In the genomic region with DNA sequence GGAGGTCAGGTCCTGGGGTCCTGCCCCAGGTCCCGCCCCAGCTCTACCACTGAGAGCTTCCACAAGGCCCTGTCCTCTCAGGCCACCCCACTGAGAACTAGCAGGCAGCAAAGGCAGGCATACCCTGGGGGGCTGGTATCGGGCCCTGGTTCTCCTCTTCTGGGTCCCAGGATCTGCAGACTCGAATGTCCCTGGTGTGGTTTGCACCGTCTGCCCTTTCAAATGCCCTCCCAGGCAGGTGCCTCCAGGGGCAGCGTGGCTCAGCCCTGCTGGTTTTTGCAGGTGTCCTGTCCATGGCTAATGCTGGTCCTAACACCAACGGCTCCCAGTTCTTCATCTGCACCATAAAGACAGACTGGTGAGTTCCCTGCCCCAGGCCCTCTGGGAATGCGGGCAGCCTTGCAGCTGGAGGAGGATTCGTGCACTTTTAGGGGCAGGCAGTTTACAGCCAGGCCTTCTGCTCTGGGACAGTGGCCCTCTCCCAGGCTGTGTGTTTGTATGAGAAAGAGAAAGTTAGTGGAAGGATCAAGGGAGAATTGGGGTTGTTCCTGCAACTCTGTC, we compare ENCODE assay signal across 24 cellular contexts. TPM values are rescaled to one million over a fixed set of nuclear protein-coding genes. Genes with fewer than 3 reads are reported as not detected.
DNase-seq lines count a peak whose midpoint lies in the region; ATAC-seq, FAIRE-seq and TF ChIP-seq lines count a peak whose summit lies in the region.
"Had no signal": no experiment of that assay in that cellular context is flagged by ENCODE, and none has a peak within 500 bp of the region (broad histone marks: within the 10 kb centered on the region; RNA-seq: fewer than 3 reads in every experiment).

No MANE protein-coding gene starts in this region.

- H3K27ac Mint-ChIP-seq in activated CD4-positive, alpha-beta T cell treated with anti-CD3 and anti-CD28 coated beads, Interleukin-2, amount 10 ng/mL, durations not matched to agents 24 days and 14 days, result peak overlapping the region; percentile 70
- H3K27ac Mint-ChIP-seq: CD4-positive, alpha-beta T cell; dendritic cell treated with granulocyte-macrophage colony-stimulating factor and Interleukin-4, amounts not matched to agents 40 ng/mL and 50 ng/mL, for 4 days had no signal

- no peaks in the 10 kb centered on the region for H3K9me3 Mint-ChIP-seq in activated CD4-positive, alpha-beta T cell treated with anti-CD3 and anti-CD28 coated beads, Interleukin-2, amount 10 ng/mL, durations not matched to agents 24 days and 14 days
- H3K9me3 Mint-ChIP-seq: CD4-positive, alpha-beta T cell; dendritic cell treated with granulocyte-macrophage colony-stimulating factor and Interleukin-4, amounts not matched to agents 40 ng/mL and 50 ng/mL, for 4 days; stimulated activated naive CD8-positive, alpha-beta T cell treated with anti-CD3 and anti-CD28 coated beads, Interleukin-15, amount 100 ng/mL, for 72 hours had no signal

- intact Hi-C loops in activated CD4-positive, alpha-beta T cell treated with anti-CD3 and anti-CD28 coated beads, Interleukin-2, amount 10 ng/mL, durations not matched to agents 24 days and 14 days (cut with micrococcal nuclease), result no loop called here
- intact Hi-C loops in GM12878 (cut with micrococcal nuclease; ENCODE audit: unreplicated experiment), result no loop called here
- intact Hi-C loops in posterior vena cava (cut with DNase I), result no loop called here

- H3K36me3 ChIP-seq in GM12878 (ENCODE audit: control insufficient read depth in 2 of 2, insufficient read depth in 2 of 2, low read length in 1 of 2) (peaks cover 42 to 46% of the 10 kb centered on the region in 2 experiments), SK-N-SH (replicated peaks in 1 of 2; ENCODE audit: control insufficient read depth in 1 of 2, insufficient read depth in 2 of 2, low read length in 1 of 2) (peaks cover 57 to 65% of the 10 kb centered on the region in 2 experiments)

- H3K27me3 Mint-ChIP-seq in activated CD4-positive, alpha-beta T cell treated with anti-CD3 and anti-CD28 coated beads, Interleukin-2, amount 10 ng/mL, durations not matched to agents 24 days and 14 days, result no peaks in the 10 kb centered on the region
- H3K27me3 Mint-ChIP-seq: CD4-positive, alpha-beta T cell; dendritic cell treated with granulocyte-macrophage colony-stimulating factor and Interleukin-4, amounts not matched to agents 40 ng/mL and 50 ng/mL, for 4 days; stimulated activated naive CD8-positive, alpha-beta T cell treated with anti-CD3 and anti-CD28 coated beads, Interleukin-15, amount 100 ng/mL, for 72 hours had no signal

- whole genome bisulfite sequencing in GM12878 (ENCODE audit: insufficient coverage, insufficient replicate concordance, low lambda C conversion rate, missing lambda C conversion rate), result 82% methylated on average over 7 of the region's 8 CpGs
- WGBS in SK-N-SH (ENCODE audit: low lambda C conversion rate), result 87% methylated on average over 5 of the region's 8 CpGs

- H3K27ac ChIP-seq in HL-60 (replicated peaks) (peak overlapping the region; percentile 73), GM12878 (ENCODE audit: control insufficient read depth, insufficient read depth) (no peak overlapping the region), SK-N-SH (ENCODE audit: low read depth in 2 of 2, low read length in 1 of 2) (no peak overlapping the region; a peak in 1 of 4 replicates)
- H3K27ac ChIP-seq: RWPE1, thyroid gland, vagina had no signal

- SMC1A ChIA-PET in GM12878 (lab: Charles Lee; ENCODE audit: uncharacterized antibody, unreplicated experiment), result no interaction called here

- POLR2A ChIA-PET in GM12878 (lab: Charles Lee) (no interaction called here), SK-N-SH (lab: Yijun Ruan, JAX) (no interaction called here)

- H3K4me1 ChIP-seq in GM12878 (ENCODE audit: control insufficient read depth, insufficient read depth, low read length) (peaks cover 19% of the 10 kb centered on the region), SK-N-SH (ENCODE audit: control insufficient read depth in 1 of 2, insufficient read depth in 2 of 2, low read depth in 1 of 2, low read length in 1 of 2) (peaks cover 9 to 21% of the 10 kb centered on the region in 2 experiments; a peak in 3 of 4 replicates)

- CTCF ChIA-PET in GM12878 (lab: Yijun Ruan, JAX), result no interaction called here
- CTCF ChIA-PET in SK-N-SH (lab: Yijun Ruan, JAX), result interaction anchor here (1.4 kb wide), 1 partner anchor 21 kb away, joined by 3 read pairs; no protein-coding TSS in a partner anchor

- 0 out of 2 replicates have a peak, but pooled peaks have one; percentile 7 for TF ChIP-seq POLR2A in GM12878 (IDR thresholded peaks at IDR 0.05; ENCODE audit: low read depth, low read length)

- no peak overlapping the region for H3K4me3 ChIP-seq in HL-60 (replicated peaks; ENCODE audit: insufficient read depth, low read length)
- 0 out of 2 replicates have a peak overlapping the region, but pooled peaks have one; percentile 9 for H3K4me3 ChIP-seq in GM12878
- H3K4me3 ChIP-seq in SK-N-SH (ENCODE audit: low read depth in 2 of 2, low read length in 1 of 2), result no peak overlapping the region
- H3K4me3 ChIP-seq: thyroid gland, vagina had no signal

- H3K9me2 ChIP-seq in SK-N-SH, result no peaks in the 10 kb centered on the region

- peaks cover 80% of the 10 kb centered on the region for H3K36me3 Mint-ChIP-seq in activated CD4-positive, alpha-beta T cell treated with anti-CD3 and anti-CD28 coated beads, Interleukin-2, amount 10 ng/mL, durations not matched to agents 24 days and 14 days (ENCODE audit: low read depth)

- H2AFZ ChIP-seq in GM12878 (ENCODE audit: control insufficient read depth, low read depth, low read length) (no peak overlapping the region), SK-N-SH (ENCODE audit: low read depth) (no peak overlapping the region)

- BruUV-seq in GM12878 (replicated peaks; lab: Mats Ljungman, UMichigan), result no TSS peak

- H3F3A ChIP-seq in SK-N-SH (replicated peaks; ENCODE audit: insufficient read depth), result peaks cover 15% of the 10 kb centered on the region

- peak overlapping the region; percentile 17; the same call in 1 of the 2 replicates for H3K4me2 ChIP-seq in GM12878 (ENCODE audit: control insufficient read depth, insufficient read depth)
- H3K4me2 ChIP-seq in SK-N-SH, result no peak overlapping the region

- H4K20me1 ChIP-seq in GM12878 (ENCODE audit: control insufficient read depth, insufficient read depth) (no peaks in the 10 kb centered on the region; the same call in 1 of the 2 replicates), SK-N-SH (ENCODE audit: insufficient read depth) (peaks cover 18% of the 10 kb centered on the region; the same call in 1 of the 2 replicates)

- no peak for FAIRE-seq in GM12878 (lab: Jason Lieb, UNC)
- FAIRE-seq: endometrium, frontal cortex, GM12892, H1 had no signal

- TF ChIP-seq EP300 in GM12878 (IDR thresholded peaks at IDR 0.05; ENCODE audit: borderline replicate concordance in 1 of 2, control insufficient read depth in 1 of 2, low read depth in 2 of 2, low read length in 2 of 2) (no peak), SK-N-SH (IDR thresholded peaks at IDR 0.05; ENCODE audit: borderline replicate concordance in 1 of 2, low read depth in 1 of 2, low read length in 1 of 2) (no peak)

- peak; percentile 55 for DNase-seq in activated CD4-positive, alpha-beta T cell treated with anti-CD3 and anti-CD28 coated beads, Interleukin-2, amount 10 ng/mL, durations not matched to agents 24 days and 14 days
- no peak for DNase-seq in activated CD4-positive, alpha-beta T cell treated with anti-CD3 and anti-CD28 coated beads, Interleukin-2, amount 50 U/mL, for 48 hours
- DNase-seq in HL-60 (ENCODE audit: low read depth in 1 of 2, low spot score in 1 of 2), result no peak
- no peak for DNase-seq in GM12878 (ENCODE audit: low read depth, low spot score)
- DNase-seq in posterior vena cava (ENCODE audit: low spot score), result peak; percentile 54
- no peak for DNase-seq in NCI-H2196 treated with DMSO at 0.1 percent for 48 hours (lab: John Stamatoyannopoulos, UW; ENCODE audit: unreplicated experiment)
- DNase-seq in SK-N-SH, result no peak
- no peak for DNase-seq in NCI-H1436 treated with DMSO at 0.1 percent for 48 hours (lab: John Stamatoyannopoulos, UW)
- DNase-seq: activated CD4-positive, alpha-beta T cell treated with anti-CD3 and anti-CD28 coated beads for 48 hours; central memory CD4-positive, alpha-beta T cell; NCI-H1417 treated with DMSO at 0.1 percent for 48 hours; NCI-H2107; NCI-H446 treated with DMSO at 0.1 percent for 48 hours; occipital lobe; stimulated activated naive CD8-positive, alpha-beta T cell treated with anti-CD3 and anti-CD28 coated beads, Interleukin-15, amount 100 ng/mL, for 72 hours; thyroid gland had no signal

- TF ChIP-seq RAD21 in GM12878 (IDR thresholded peaks at IDR 0.05; ENCODE audit: insufficient read depth, low read depth, low read length), result no peak
- no peak for TF ChIP-seq RAD21 in SK-N-SH (IDR thresholded peaks at IDR 0.05; ENCODE audit: low read length)

- RAD21 ChIA-PET in GM12878 (lab: Charles Lee; ENCODE audit: unreplicated experiment), result no interaction called here

- ATAC-seq in GM12878, result no peak
- ATAC-seq: stimulated activated naive CD8-positive, alpha-beta T cell treated with anti-CD3 and anti-CD28 coated beads, Interleukin-15, amount 100 ng/mL, for 72 hours had no signal

- H3K9ac ChIP-seq in GM12878 (ENCODE audit: control insufficient read depth, insufficient read depth, low read length) (no peak overlapping the region), SK-N-SH (no peak overlapping the region)

- no peaks in the 10 kb centered on the region; the same call in 2 of the 3 replicates for H3K9me3 ChIP-seq in GM12878 (replicated peaks; ENCODE audit: control insufficient read depth, insufficient read depth, low read length)
- no peaks in the 10 kb centered on the region for H3K9me3 ChIP-seq in SK-N-SH
- H3K9me3 ChIP-seq: thyroid gland, vagina had no signal

- in situ Hi-C loops in GM12878 (cut with MboI), result no loop called here

- no peaks in the 10 kb centered on the region for H3K27me3 ChIP-seq in HL-60 (ENCODE audit: insufficient read depth, poor library complexity, severe bottlenecking)
- H3K27me3 ChIP-seq in GM12878 (replicated peaks in 1 of 2; ENCODE audit: control insufficient read depth in 2 of 2, insufficient read depth in 2 of 2, low read length in 1 of 2), result no peaks in the 10 kb centered on the region
- no peaks in the 10 kb centered on the region for H3K27me3 ChIP-seq in SK-N-SH (ENCODE audit: insufficient read depth)
- H3K27me3 ChIP-seq: thyroid gland, vagina had no signal

- peak overlapping the region; percentile 23 for H3K4me3 Mint-ChIP-seq in activated CD4-positive, alpha-beta T cell treated with anti-CD3 and anti-CD28 coated beads, Interleukin-2, amount 10 ng/mL, durations not matched to agents 24 days and 14 days
- H3K4me3 Mint-ChIP-seq: CD4-positive, alpha-beta T cell; dendritic cell treated with granulocyte-macrophage colony-stimulating factor and Interleukin-4, amounts not matched to agents 40 ng/mL and 50 ng/mL, for 4 days; stimulated activated naive CD8-positive, alpha-beta T cell treated with anti-CD3 and anti-CD28 coated beads, Interleukin-15, amount 100 ng/mL, for 72 hours had no signal

- H3K4me1 Mint-ChIP-seq in activated CD4-positive, alpha-beta T cell treated with anti-CD3 and anti-CD28 coated beads, Interleukin-2, amount 10 ng/mL, durations not matched to agents 24 days and 14 days, result peaks cover 49% of the 10 kb centered on the region

- TF ChIP-seq CTCF in HL-60 (IDR thresholded peaks at IDR 0.05; ENCODE audit: insufficient read depth, low read length) (no peak), GM12878 (IDR thresholded peaks at IDR 0.05 in 2 of 3, conservative IDR thresholded peaks at IDR 0.05 in 1 of 3; ENCODE audit: control insufficient read depth in 2 of 3, extremely low read depth in 1 of 3, insufficient read depth in 1 of 3, low read depth in 3 of 3, low read length in 3 of 3) (no peak), SK-N-SH (IDR thresholded peaks at IDR 0.05) (no peak)

- H3K79me2 ChIP-seq in GM12878 (ENCODE audit: control insufficient read depth, insufficient read depth, low read length) (peaks cover 47% of the 10 kb centered on the region), SK-N-SH (ENCODE audit: insufficient read depth) (peaks cover 48% of the 10 kb centered on the region)

RNA-seq across cellular contexts. Expression of a gene that starts 4.8 kb away (rescaled TPM):
- total RNA-seq in activated CD4-positive, alpha-beta T cell treated with anti-CD3 and anti-CD28 coated beads, Interleukin-2, amount 10 ng/mL, durations not matched to agents 24 days and 14 days, result 157 and 161 TPM in 2 replicates
- total RNA-seq in GM12878 (2013; cell fraction: nucleolus; rRNA removed), result 73.4 and 105 TPM in 2 replicates
- total RNA-seq in GM12878 (2014; rRNA removed), result 52.1 and 52.4 TPM in 2 replicates
- 69.0 and 78.3 TPM in 2 replicates for total RNA-seq in GM12878 (2014; rRNA removed; fragmentation: Illumina TruSeq; extraction: Trizol)
- 162 and 180 TPM in 2 replicates for total RNA-seq in GM12878 (2021)
- polyA plus RNA-seq in GM12878 (2011; ENCODE audit: low read depth), result 78.0 TPM
- polyA plus RNA-seq in GM12878 (2011; rRNA removed), result 111 and 145 TPM in 2 replicates
- polyA plus RNA-seq in GM12878 (2011; cell fraction: cytosol; rRNA removed), result 220 and 257 TPM in 2 replicates
- polyA plus RNA-seq in GM12878 (2011; cell fraction: nucleus; rRNA removed), result 250 and 304 TPM in 2 replicates
- polyA plus RNA-seq in GM12878 (2012), result 81.9 and 104 TPM in 2 replicates
- 106 and 164 TPM in 2 replicates for polyA plus RNA-seq in GM12878 (2014; fragmentation: Illumina TruSeq; extraction: Trizol)
- 10 to 100 TPM; 28.8 to 71.9 TPM for polyA plus RNA-seq in GM12878 (2014; fragmentation: Nextera tagmentation; extraction: Ambion mirVana)
- 127 and 129 TPM in 2 replicates for polyA plus RNA-seq in GM12878 (2014; rRNA removed)
- 100 to 1,000 TPM; 129 to 140 TPM for polyA plus RNA-seq in GM12878 (2016; fragmentation: Nextera tagmentation; extraction: Ambion mirVana)
- 132 and 134 TPM in 2 replicates for polyA minus RNA-seq in GM12878 (2011; rRNA and poly(A)+ RNA removed)
- 44.8 and 52.4 TPM in 2 replicates for polyA minus RNA-seq in GM12878 (2011; cell fraction: cytosol; rRNA and poly(A)+ RNA removed)
- polyA minus RNA-seq in GM12878 (2011; cell fraction: nucleus; rRNA and poly(A)+ RNA removed), result 114 and 180 TPM in 2 replicates
- total RNA-seq in posterior vena cava, result 10 to 100 TPM; 20.4 to 23.9 TPM
- 73.8 and 85.9 TPM in 2 replicates for polyA plus RNA-seq in SK-N-SH (2012; rRNA removed)
- polyA plus RNA-seq in SK-N-SH (2012; cell fraction: cytosol; rRNA removed), result 64.9 and 80.6 TPM in 2 replicates
- polyA plus RNA-seq in SK-N-SH (2012; cell fraction: nucleus; rRNA removed), result 163 and 169 TPM in 2 replicates

Comparison
In these comparisons a context has a peak if more than half of its experiments do, and no peak if none do; other contexts are left out.
1. DNase-seq: peak in activated CD4-positive, alpha-beta T cell treated with anti-CD3 and anti-CD28 coated beads, Interleukin-2, amount 10 ng/mL, durations not matched to agents 24 days and 14 days (single experiment) and posterior vena cava (single experiment); none in activated CD4-positive, alpha-beta T cell treated with anti-CD3 and anti-CD28 coated beads, Interleukin-2, amount 50 U/mL, for 48 hours (0 of 2), HL-60 (0 of 2), GM12878 (single experiment), NCI-H2196 treated with DMSO at 0.1 percent for 48 hours (single experiment), SK-N-SH (single experiment) and NCI-H1436 treated with DMSO at 0.1 percent for 48 hours (single experiment).